Comparison of ENCODE assay signal across 9 cellular contexts in genomic region chr2:203951366-203951902, GRCh38. TPM values are rescaled to one million over a fixed set of nuclear protein-coding genes. Genes with fewer than 3 reads are reported as not detected.
DNase-seq lines count a peak whose midpoint lies in the region; ATAC-seq and TF ChIP-seq lines count a peak whose summit lies in the region.
"Had no signal": no experiment of that assay in that cellular context is flagged by ENCODE, and none has a peak within 500 bp of the region (broad histone marks: within the 10 kb centered on the region; RNA-seq: fewer than 3 reads in every experiment).

No MANE protein-coding gene starts in this region.

- ATAC-seq in GM18907 (IDR thresholded peaks at IDR 0.05; ENCODE audit: unreplicated experiment) = peak; percentile 53
- ATAC-seq in activated CD8-positive, alpha-beta T cell treated with anti-CD3 and anti-CD28 coated beads for 36 hours = peak; percentile 38
- ATAC-seq in mucosa of descending colon = peak; percentile 11
- ATAC-seq in GM19395 (IDR thresholded peaks at IDR 0.05; ENCODE audit: unreplicated experiment) = no peak
- no peak for ATAC-seq in HG03280 (IDR thresholded peaks at IDR 0.05; ENCODE audit: unreplicated experiment)

- H3K36me3 ChIP-seq in mucosa of descending colon (ENCODE audit: low read depth) = no peaks in the 10 kb centered on the region
- H3K36me3 ChIP-seq: thoracic aorta had no signal

- in situ Hi-C loops in GM13977 (cut with MboI; ENCODE audit: low pct_unique_long_range_greater_than_20kb, low sequenced_read_pairs, unreplicated experiment) = no loop called here

- H3K4me3 ChIP-seq in mucosa of descending colon = no peak overlapping the region
- H3K4me3 ChIP-seq: thoracic aorta had no signal

- H3K9me3 ChIP-seq in mucosa of descending colon = no peaks in the 10 kb centered on the region
- H3K9me3 ChIP-seq: thoracic aorta had no signal

- H3K27me3 Mint-ChIP-seq in activated CD8-positive, alpha-beta T cell treated with anti-CD3 and anti-CD28 coated beads for 36 hours = no peaks in the 10 kb centered on the region

- H3K36me3 Mint-ChIP-seq in activated CD8-positive, alpha-beta T cell treated with anti-CD3 and anti-CD28 coated beads for 36 hours (ENCODE audit: low read depth) = peaks cover 57% of the 10 kb centered on the region

- no peaks in the 10 kb centered on the region for H3K9me3 Mint-ChIP-seq in activated CD8-positive, alpha-beta T cell treated with anti-CD3 and anti-CD28 coated beads for 36 hours

- no peaks in the 10 kb centered on the region for H3K4me1 ChIP-seq in mucosa of descending colon (ENCODE audit: low read depth)

- CTCF ChIA-PET in activated CD8-positive, alpha-beta T cell treated with anti-CD3 and anti-CD28 coated beads for 36 hours (lab: Charles Lee) = interaction anchor here (0.6 to 1.0 kb wide), 3 partner anchors 74 to 100 kb away, joined by 3 to 4 read pairs (median 3); no protein-coding TSS in a partner anchor

- intact Hi-C loops in activated CD8-positive, alpha-beta T cell treated with anti-CD3 and anti-CD28 coated beads for 36 hours (cut with micrococcal nuclease) = no loop called here
- intact Hi-C loops in mucosa of descending colon (cut with DNase I, micrococcal nuclease) = no loop called here

- POLR2A ChIA-PET in activated CD8-positive, alpha-beta T cell treated with anti-CD3 and anti-CD28 coated beads for 36 hours (lab: Charles Lee) = interaction anchor here (1.0 to 2.6 kb wide), 6 partner anchors 9 to 71 kb away, joined by 3 to 8 read pairs (median 6); no protein-coding TSS in a partner anchor

- H3K4me3 Mint-ChIP-seq in activated CD8-positive, alpha-beta T cell treated with anti-CD3 and anti-CD28 coated beads for 36 hours = peak overlapping the region; percentile 70

- H3K27ac Mint-ChIP-seq in activated CD8-positive, alpha-beta T cell treated with anti-CD3 and anti-CD28 coated beads for 36 hours = peak overlapping the region; percentile 77

- H3K4me1 Mint-ChIP-seq in activated CD8-positive, alpha-beta T cell treated with anti-CD3 and anti-CD28 coated beads for 36 hours (ENCODE audit: low read depth) = peaks cover 80% of the 10 kb centered on the region

- peak; percentile 36 for DNase-seq in KG1 (lab: John Stamatoyannopoulos, UW)
- DNase-seq in activated CD8-positive, alpha-beta T cell treated with anti-CD3 and anti-CD28 coated beads for 36 hours = peak; percentile 41
- no peak for DNase-seq in mucosa of descending colon
- DNase-seq in NCI-H1694 treated with DMSO at 0.1 percent for 48 hours (lab: John Stamatoyannopoulos, UW) = no peak
- DNase-seq in GM13977 (ENCODE audit: low spot score) = no peak

- no peak for TF ChIP-seq CTCF in activated CD8-positive, alpha-beta T cell treated with anti-CD3 and anti-CD28 coated beads for 36 hours (IDR thresholded peaks at IDR 0.05)
- TF ChIP-seq CTCF in mucosa of descending colon (IDR thresholded peaks at IDR 0.05) (no peak), GM13977 (IDR thresholded peaks at IDR 0.05; ENCODE audit: extremely low read depth, insufficient read depth, missing control alignments) (no peak)

RNA-seq across cellular contexts. Expression of gene ICOS, which starts 14.9 kb away (rescaled TPM):
- 10 to 100 TPM; 55.0 to 55.6 TPM for total RNA-seq in activated CD8-positive, alpha-beta T cell treated with anti-CD3 and anti-CD28 coated beads for 36 hours
- under 1 TPM; 0.36 to 0.49 (median 0.38) TPM for total RNA-seq in mucosa of descending colon

Comparison
In these comparisons a context has a peak if more than half of its experiments do, and no peak if none do; other contexts are left out.
1. ATAC-seq: peak in GM18907 (single experiment), activated CD8-positive, alpha-beta T cell treated with anti-CD3 and anti-CD28 coated beads for 36 hours (single experiment) and mucosa of descending colon (single experiment); none in GM19395 (single experiment) and HG03280 (single experiment).
2. DNase-seq: peak in KG1 (single experiment) and activated CD8-positive, alpha-beta T cell treated with anti-CD3 and anti-CD28 coated beads for 36 hours (single experiment); none in mucosa of descending colon (0 of 3), NCI-H1694 treated with DMSO at 0.1 percent for 48 hours (single experiment) and GM13977 (single experiment).
3. RNA of gene ICOS, which starts 14.9 kb away (total RNA-seq): 55.0 to 55.6 TPM in activated CD8-positive, alpha-beta T cell treated with anti-CD3 and anti-CD28 coated beads for 36 hours; 0.36 to 0.49 TPM in mucosa of descending colon; every median in the first group is over 10 times any median in the second.